8 cellular contexts compared by ENCODE assay signal in genomic region chr12:45727301-45727993, GRCh38. TPM values are rescaled to one million over a fixed set of nuclear protein-coding genes. Genes with fewer than 3 reads are reported as not detected.
DNase-seq lines count a peak whose midpoint lies in the region; ATAC-seq and TF ChIP-seq lines count a peak whose summit lies in the region.

No MANE protein-coding gene starts in this region.

- peak overlapping the region; percentile 99 for H3K27ac Mint-ChIP-seq in T-cell

- no peaks in the 10 kb centered on the region for H3K27me3 Mint-ChIP-seq in T-cell

- H3K27ac ChIP-seq in upper lobe of left lung, result peak overlapping the region; percentile 97 to 99 (median 99)

- TF ChIP-seq POLR2A in upper lobe of left lung (IDR thresholded peaks at IDR 0.05), result peak in 3 of 4 donors; percentile 56 to 86 (median 81)

- in situ Hi-C loops in GM13977 (cut with MboI; ENCODE audit: low pct_unique_long_range_greater_than_20kb, low sequenced_read_pairs, unreplicated experiment), result loop anchor here (25.0 kb wide), 1 partner anchor 540 kb away; no protein-coding TSS in a partner anchor

- H3K27me3 ChIP-seq in upper lobe of left lung, result peaks cover 0 to 4% (median 0%) of the 10 kb centered on the region in 4 donors

- intact Hi-C loops in left cardiac atrium (cut with DNase I), result loop anchor here in 1 of 2 donors (5.0 kb wide), 1 partner anchor 265 kb away; the partner anchor contains the start of gene SCAF11
- intact Hi-C loops in posterior cingulate gyrus (cut with DNase I), result loop anchor here (5.0 to 10.0 kb wide), 3 partner anchors 123 to 510 kb away; partner anchors contain the start of gene ANO6

- POLR2A ChIA-PET in T-cell (lab: Charles Lee), result interaction anchor here (0.6 to 0.9 kb wide), 5 partner anchors 14 to 209 kb away, joined by 3 to 5 read pairs (median 3); no protein-coding TSS in a partner anchor

- DNase-seq in GM13977 (ENCODE audit: low spot score), result peak; percentile 92
- peak; percentile 98 for DNase-seq in NCI-H146 (lab: John Stamatoyannopoulos, UW)
- DNase-seq in T-cell, result peak; percentile 68 to 92 (median 87)
- peak; percentile 99 for DNase-seq in amniotic epithelial cell (ENCODE audit: low read depth)
- peak; percentile 95 for DNase-seq in left cardiac atrium
- DNase-seq in posterior cingulate gyrus, result peak; percentile 84 to 98 (median 88)
- peak; percentile 97 for DNase-seq in upper lobe of left lung

- H3K4me1 ChIP-seq in upper lobe of left lung, result peaks cover 28 to 40% (median 34%) of the 10 kb centered on the region in 4 donors

- TF ChIP-seq CTCF in GM13977 (IDR thresholded peaks at IDR 0.05; ENCODE audit: extremely low read depth, insufficient read depth, missing control alignments) (no peak), upper lobe of left lung (IDR thresholded peaks at IDR 0.05) (peak in 1 of 6 experiments; percentile 8)

- peak overlapping the region; percentile 85 to 100 (median 95) for H3K4me3 Mint-ChIP-seq in T-cell

- 0 to 1% methylated on average over 32 to 45 of the region's 45 CpGs for WGBS in upper lobe of left lung, 2 donors

- H3K4me1 Mint-ChIP-seq in T-cell, result peaks cover 32 to 39% (median 35%) of the 10 kb centered on the region in 3 donors

- ATAC-seq in HG02870 (IDR thresholded peaks at IDR 0.05; ENCODE audit: unreplicated experiment), result peak; percentile 56
- peak; percentile 26 to 57 (median 31) for ATAC-seq in T-cell (replicated peaks in 1 of 4)
- peak; percentile 74 to 87 for ATAC-seq in left cardiac atrium
- peak; percentile 85 to 93 for ATAC-seq in upper lobe of left lung (ENCODE audit: low FRiP score in 2 of 2)

- no peaks in the 10 kb centered on the region for H3K9me3 Mint-ChIP-seq in T-cell

- peaks cover 0 to 3% (median 0%) of the 10 kb centered on the region in 4 donors for H3K9me3 ChIP-seq in upper lobe of left lung

- CTCF ChIA-PET in T-cell (lab: Charles Lee), result interaction anchor here (0.6 to 10.0 kb wide), 10 partner anchors 8 to 183 kb away, joined by 3 to 109 read pairs (median 8); no protein-coding TSS in a partner anchor

- peak in 1 of 4 donors; percentile 61 for TF ChIP-seq EP300 in upper lobe of left lung (IDR thresholded peaks at IDR 0.05)

- H3K36me3 ChIP-seq in upper lobe of left lung, result no peaks in the 10 kb centered on the region

- H3K36me3 Mint-ChIP-seq in T-cell, result peaks cover 4% of the 10 kb centered on the region

- peak overlapping the region; percentile 49 to 87 (median 68) for H3K4me3 ChIP-seq in upper lobe of left lung

RNA-seq across cellular contexts. Expression of gene ARID2, which starts 2.1 kb away (rescaled TPM):
- total RNA-seq in T-cell (10 to 100 TPM; 40.2 to 67.6 (median 43.7) TPM), left cardiac atrium (10 to 100 TPM; 18.3 to 18.7 TPM), upper lobe of left lung (10 to 100 TPM; 19.4 to 48.5 (median 27.0) TPM)

Comparison
In these comparisons a context has a peak if more than half of its experiments do, and no peak if none do; other contexts are left out.
1. Peak in every context shown above with its lines: DNase-seq, ATAC-seq, H3K4me3 ChIP-seq and H3K27ac ChIP-seq.
2. ATAC-seq: peak in every context shown above with its lines; median percentile 89 in upper lobe of left lung; 80 in left cardiac atrium; 56 in HG02870; 31 in T-cell.